12 cellular contexts compared by ENCODE assay signal in the genomic region with DNA sequence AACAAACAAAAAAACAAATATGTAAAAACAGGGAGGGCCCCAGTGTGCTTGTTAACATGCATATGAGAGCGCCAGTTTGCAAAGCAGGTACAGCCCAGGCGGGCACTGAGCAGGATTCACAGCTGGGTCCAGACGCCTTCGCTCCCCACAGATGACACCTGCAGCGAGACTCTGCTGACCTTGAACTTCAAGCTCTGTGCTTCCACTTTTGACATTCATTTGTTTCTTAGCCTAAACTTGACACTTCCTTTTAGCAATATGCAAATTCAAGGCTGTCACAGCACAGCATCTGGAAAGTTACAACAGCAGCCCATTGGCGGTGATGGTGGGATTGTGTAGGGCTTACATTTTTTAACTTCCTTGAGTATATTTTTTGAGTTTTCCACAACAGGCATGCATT.
DNase-seq lines count a peak whose midpoint lies in the region; ATAC-seq lines count a peak whose summit lies in the region.
"Had no signal": no experiment of that assay in that cellular context is flagged by ENCODE, and none has a peak within 500 bp of the region (broad histone marks: within the 10 kb centered on the region; RNA-seq: fewer than 3 reads in every experiment).

No MANE protein-coding gene starts in this region.

- POLR2A ChIA-PET in CD8-positive, alpha-beta memory T cell (lab: Charles Lee) = no interaction called here

- H3K27me3 Mint-ChIP-seq in CD8-positive, alpha-beta memory T cell = peaks cover 0 to 5% of the 10 kb centered on the region in 2 donors

- no peaks in the 10 kb centered on the region for H3K36me3 Mint-ChIP-seq in CD8-positive, alpha-beta memory T cell

- CTCF ChIA-PET in CD8-positive, alpha-beta memory T cell (lab: Charles Lee) = no interaction called here

- peaks cover 0 to 6% (median 0%) of the 10 kb centered on the region in 5 donors for H3K9me3 Mint-ChIP-seq in CD8-positive, alpha-beta memory T cell

- ATAC-seq in GM18508 (IDR thresholded peaks at IDR 0.05; ENCODE audit: insufficient read depth, unreplicated experiment) (peak; percentile 85), GM21423 (IDR thresholded peaks at IDR 0.05; ENCODE audit: unreplicated experiment) (peak; percentile 73), HG03196 (IDR thresholded peaks at IDR 0.05; ENCODE audit: unreplicated experiment) (peak; percentile 70), esophagus mucosa (peak; percentile 72)
- ATAC-seq: sciatic nerve had no signal

- no peaks in the 10 kb centered on the region for H3K36me3 ChIP-seq in CD8-positive, alpha-beta memory T cell (ENCODE audit: insufficient read depth, low read length)
- H3K36me3 ChIP-seq: cardiac muscle cell, thoracic aorta had no signal

- DNase-seq in activated CD4-positive, alpha-beta T cell treated with anti-CD3 and anti-CD28 coated beads, Interleukin-2, amount 50 U/mL, for 4 hours = no peak
- DNase-seq in stimulated activated CD4-positive, alpha-beta T cell treated with anti-CD3 and anti-CD28 coated beads, Interleukin-4, amount 100 ng/mL, for 24 hours = no peak
- no peak for DNase-seq in CD8-positive, alpha-beta memory T cell
- DNase-seq in SKM-1 treated with dmso at 0.1 percent for 144 hours (lab: John Stamatoyannopoulos, UW; ENCODE audit: unreplicated experiment) = no peak
- DNase-seq: NCI-H1436 treated with DMSO at 0.1 percent for 48 hours had no signal

- no peak overlapping the region for H3K4me3 ChIP-seq in CD8-positive, alpha-beta memory T cell (ENCODE audit: low read length)
- H3K4me3 ChIP-seq: cardiac muscle cell had no signal

- H3K9me3 ChIP-seq in CD8-positive, alpha-beta memory T cell (ENCODE audit: low read length) = no peaks in the 10 kb centered on the region
- H3K9me3 ChIP-seq: thoracic aorta had no signal

- no peaks in the 10 kb centered on the region for H3K27me3 ChIP-seq in CD8-positive, alpha-beta memory T cell (ENCODE audit: insufficient read depth, low read length, poor library complexity, severe bottlenecking)
- H3K27me3 ChIP-seq: cardiac muscle cell had no signal

- no peaks in the 10 kb centered on the region for H3K4me1 Mint-ChIP-seq in CD8-positive, alpha-beta memory T cell

- no peaks in the 10 kb centered on the region for H3K4me1 ChIP-seq in CD8-positive, alpha-beta memory T cell (ENCODE audit: insufficient read depth, low read length)

- H3K27ac Mint-ChIP-seq in CD8-positive, alpha-beta memory T cell = no peak overlapping the region

- H3K27ac ChIP-seq in CD8-positive, alpha-beta memory T cell (ENCODE audit: low read depth, low read length) = no peak overlapping the region
- H3K27ac ChIP-seq: cardiac muscle cell had no signal

- no peak overlapping the region for H3K4me3 Mint-ChIP-seq in CD8-positive, alpha-beta memory T cell
